ENCODE assay signal across 21 cellular contexts in the genomic region with DNA sequence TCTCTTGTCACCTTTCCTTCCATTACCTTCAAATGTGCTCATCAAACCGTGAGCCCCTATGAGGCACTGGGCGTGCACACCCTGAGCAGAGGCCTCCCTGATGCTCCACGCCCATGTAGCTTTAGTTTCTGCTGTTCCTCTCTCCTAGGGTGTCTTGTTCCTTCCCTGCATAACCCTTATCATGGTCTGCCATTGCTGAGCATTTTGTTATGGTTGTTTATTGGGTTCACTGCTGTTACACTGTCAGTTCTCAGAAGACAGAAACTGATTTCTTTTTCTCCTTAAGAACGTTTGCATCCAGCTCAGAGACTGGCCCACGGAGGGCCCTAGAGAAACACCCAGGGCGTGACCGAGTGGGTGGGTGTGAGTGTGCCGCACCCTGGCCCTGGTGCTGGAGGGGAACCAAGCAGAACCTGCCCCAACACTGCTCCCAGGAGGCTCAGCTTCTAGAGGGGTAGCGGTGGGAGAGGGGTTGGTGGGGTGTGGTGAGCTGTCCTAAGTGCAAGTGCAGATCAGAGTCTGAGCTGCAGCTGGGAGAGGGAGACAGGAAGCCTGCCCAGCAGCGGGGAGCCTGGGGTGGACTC.
A peak's percentile ranks its signal among the peaks of the same experiment; 100 is the strongest.
DNase-seq lines count a peak whose midpoint lies in the region; ATAC-seq, FAIRE-seq and TF ChIP-seq lines count a peak whose summit lies in the region.
"Had no signal": no experiment of that assay in that cellular context is flagged by ENCODE, and none has a peak within 500 bp of the region (broad histone marks: within the 10 kb centered on the region; RNA-seq: fewer than 3 reads in every experiment).

No MANE protein-coding gene starts in this region.

- no peaks in the 10 kb centered on the region for H3K36me3 ChIP-seq in astrocyte (ENCODE audit: insufficient read depth, low read length)
- H3K36me3 ChIP-seq in mucosa of descending colon (ENCODE audit: low read depth) = no peaks in the 10 kb centered on the region
- no peaks in the 10 kb centered on the region for H3K36me3 ChIP-seq in GM23248 (ENCODE audit: low read depth)
- H3K36me3 ChIP-seq: Peyer's patch had no signal

- DNase-seq in activated naive CD8-positive, alpha-beta T cell treated with anti-CD3 and anti-CD28 coated beads for 36 hours = no peak
- DNase-seq in astrocyte (ENCODE audit: low read depth) (no peak), mucosa of descending colon (no peak), urothelium cell line (ENCODE audit: low spot score) (no peak), GM23248 (no peak)
- no peak for DNase-seq in T-helper 2 cell treated with Interferon-gamma antibody and Interleukin-4, amounts not matched to agents 5 μg/mL and 100 μg/mL, for 36 hours (ENCODE audit: low spot score)
- DNase-seq in activated CD4-positive, alpha-beta T cell treated with anti-CD3 and anti-CD28 coated beads for 36 hours = no peak
- DNase-seq: 8988T, COR-L47, DMS53, NCI-H1417 treated with DMSO at 0.1 percent for 48 hours, NCI-H2029, NCI-H2171 treated with DMSO at 0.1 percent for 48 hours, NCI-H510A, NCI-H82, Peyer's patch, Right ventricle myocardium superior had no signal

- POLR2A ChIA-PET in activated CD4-positive, alpha-beta T cell treated with anti-CD3 and anti-CD28 coated beads for 36 hours (lab: Charles Lee) = interaction anchor here (0.7 kb wide), 1 partner anchor 513 kb away, joined by 5 read pairs; no protein-coding TSS in a partner anchor

- TF ChIP-seq CTCF in astrocyte (IDR thresholded peaks at IDR 0.05; ENCODE audit: insufficient read depth, low read depth, low read length) (no peak), mucosa of descending colon (IDR thresholded peaks at IDR 0.05) (no peak)

- CTCF ChIA-PET in activated CD4-positive, alpha-beta T cell treated with anti-CD3 and anti-CD28 coated beads for 36 hours (lab: Charles Lee) = interaction anchor here (0.7 to 1.3 kb wide), 4 partner anchors 10 to 152 kb away, joined by 3 to 6 read pairs (median 4); no protein-coding TSS in a partner anchor

- H3K27me3 Mint-ChIP-seq in activated naive CD8-positive, alpha-beta T cell = peaks cover 9% of the 10 kb centered on the region
- no peaks in the 10 kb centered on the region for H3K27me3 Mint-ChIP-seq in activated naive CD8-positive, alpha-beta T cell treated with anti-CD3 and anti-CD28 coated beads for 36 hours
- H3K27me3 Mint-ChIP-seq in astrocyte (ENCODE audit: low read depth, unreplicated experiment) = peaks cover 30% of the 10 kb centered on the region
- peaks cover 7% of the 10 kb centered on the region for H3K27me3 Mint-ChIP-seq in T-helper 2 cell treated with Interferon-gamma antibody and Interleukin-4, amounts not matched to agents 5 μg/mL and 100 μg/mL, for 36 hours (ENCODE audit: low read depth)
- H3K27me3 Mint-ChIP-seq in activated CD4-positive, alpha-beta T cell treated with anti-CD3 and anti-CD28 coated beads for 36 hours = peaks cover 9% of the 10 kb centered on the region

- no peaks in the 10 kb centered on the region for H4K20me1 ChIP-seq in astrocyte (ENCODE audit: insufficient read depth, low read length)
- no peaks in the 10 kb centered on the region for H4K20me1 ChIP-seq in GM23248 (ENCODE audit: insufficient read depth)

- H3K4me3 ChIP-seq in astrocyte (ENCODE audit: insufficient read depth, low read depth, low read length) (no peak overlapping the region), mucosa of descending colon (no peak overlapping the region), GM23248 (no peak overlapping the region)
- H3K4me3 ChIP-seq: Peyer's patch had no signal

- intact Hi-C loops in mucosa of descending colon (cut with DNase I, micrococcal nuclease) = no loop called here
- intact Hi-C loops in activated CD4-positive, alpha-beta T cell treated with anti-CD3 and anti-CD28 coated beads for 36 hours (cut with DNase I, micrococcal nuclease) = no loop called here

- no peaks in the 10 kb centered on the region for H3K27me3 ChIP-seq in astrocyte (ENCODE audit: insufficient read depth, low read length)
- H3K27me3 ChIP-seq in GM23248 (replicated peaks; ENCODE audit: insufficient read depth) = no peaks in the 10 kb centered on the region
- H3K27me3 ChIP-seq: Peyer's patch had no signal

- in situ Hi-C loops in GM23248 (cut with MboI) = loop anchor here (25.0 kb wide), 1 partner anchor 757 kb away; no protein-coding TSS in a partner anchor

- no peaks in the 10 kb centered on the region for H3K4me1 ChIP-seq in astrocyte (ENCODE audit: insufficient read depth, low read length)
- no peaks in the 10 kb centered on the region for H3K4me1 ChIP-seq in mucosa of descending colon (ENCODE audit: low read depth)
- H3K4me1 ChIP-seq in GM23248 (ENCODE audit: insufficient read depth) = peaks cover 8% of the 10 kb centered on the region
- H3K4me1 ChIP-seq: Peyer's patch had no signal

- no peak overlapping the region for H2AFZ ChIP-seq in astrocyte (ENCODE audit: low read depth, low read length)
- no peak overlapping the region for H2AFZ ChIP-seq in GM23248

- 51 to 58% methylated on average over 9 to 10 of the region's 10 CpGs for WGBS in GM23248 (ENCODE audit: low coverage in 1 of 2, low lambda C conversion rate in 2 of 2, missing lambda C conversion rate in 2 of 2), 2 experiments

- H3K9me3 Mint-ChIP-seq in activated naive CD8-positive, alpha-beta T cell (ENCODE audit: low read depth) = no peaks in the 10 kb centered on the region
- no peaks in the 10 kb centered on the region for H3K9me3 Mint-ChIP-seq in activated naive CD8-positive, alpha-beta T cell treated with anti-CD3 and anti-CD28 coated beads for 36 hours
- no peaks in the 10 kb centered on the region for H3K9me3 Mint-ChIP-seq in astrocyte (ENCODE audit: unreplicated experiment)
- no peaks in the 10 kb centered on the region for H3K9me3 Mint-ChIP-seq in T-helper 2 cell treated with Interferon-gamma antibody and Interleukin-4, amounts not matched to agents 5 μg/mL and 100 μg/mL, for 36 hours
- H3K9me3 Mint-ChIP-seq in activated CD4-positive, alpha-beta T cell treated with anti-CD3 and anti-CD28 coated beads for 36 hours (ENCODE audit: low read depth) = no peaks in the 10 kb centered on the region

- H3F3A ChIP-seq in GM23248 (ENCODE audit: insufficient read depth) = no peaks in the 10 kb centered on the region

- H3K9me3 ChIP-seq in astrocyte (ENCODE audit: insufficient read depth, low read depth, low read length) = no peaks in the 10 kb centered on the region
- H3K9me3 ChIP-seq in mucosa of descending colon = no peaks in the 10 kb centered on the region
- H3K9me3 ChIP-seq in GM23248 (ENCODE audit: low read depth) = no peaks in the 10 kb centered on the region
- H3K9me3 ChIP-seq: Peyer's patch had no signal

- H3K9ac ChIP-seq in astrocyte (ENCODE audit: low read length) (no peak overlapping the region), GM23248 (no peak overlapping the region)

- peak; percentile 36 for ATAC-seq in mucosa of descending colon
- no peak for ATAC-seq in activated CD4-positive, alpha-beta T cell treated with anti-CD3 and anti-CD28 coated beads for 36 hours
- ATAC-seq: HepG2 had no signal

- no peaks in the 10 kb centered on the region for H3K79me2 ChIP-seq in astrocyte (ENCODE audit: insufficient read depth, low read length)
- no peaks in the 10 kb centered on the region for H3K79me2 ChIP-seq in GM23248 (ENCODE audit: insufficient read depth)

- no peak overlapping the region for H3K27ac ChIP-seq in astrocyte (ENCODE audit: low read depth, low read length)
- H3K27ac ChIP-seq in GM23248 = no peak overlapping the region
- H3K27ac ChIP-seq: Peyer's patch had no signal

- H3K36me3 Mint-ChIP-seq in activated naive CD8-positive, alpha-beta T cell = no peaks in the 10 kb centered on the region
- no peaks in the 10 kb centered on the region for H3K36me3 Mint-ChIP-seq in activated naive CD8-positive, alpha-beta T cell treated with anti-CD3 and anti-CD28 coated beads for 36 hours
- no peaks in the 10 kb centered on the region for H3K36me3 Mint-ChIP-seq in astrocyte (ENCODE audit: low read depth, unreplicated experiment)
- no peaks in the 10 kb centered on the region for H3K36me3 Mint-ChIP-seq in T-helper 2 cell treated with Interferon-gamma antibody and Interleukin-4, amounts not matched to agents 5 μg/mL and 100 μg/mL, for 36 hours (ENCODE audit: low read depth)
- no peaks in the 10 kb centered on the region for H3K36me3 Mint-ChIP-seq in activated CD4-positive, alpha-beta T cell treated with anti-CD3 and anti-CD28 coated beads for 36 hours (ENCODE audit: low read depth)
- H3K36me3 Mint-ChIP-seq: CD14-positive monocyte had no signal

- H3K4me1 Mint-ChIP-seq in activated naive CD8-positive, alpha-beta T cell (ENCODE audit: low read depth) = no peaks in the 10 kb centered on the region
- H3K4me1 Mint-ChIP-seq in activated naive CD8-positive, alpha-beta T cell treated with anti-CD3 and anti-CD28 coated beads for 36 hours = peaks cover 3% of the 10 kb centered on the region
- peaks cover 5% of the 10 kb centered on the region for H3K4me1 Mint-ChIP-seq in astrocyte (ENCODE audit: low read depth, unreplicated experiment)
- H3K4me1 Mint-ChIP-seq in T-helper 2 cell treated with Interferon-gamma antibody and Interleukin-4, amounts not matched to agents 5 μg/mL and 100 μg/mL, for 36 hours (ENCODE audit: low read depth) = peaks cover 6% of the 10 kb centered on the region
- H3K4me1 Mint-ChIP-seq in activated CD4-positive, alpha-beta T cell treated with anti-CD3 and anti-CD28 coated beads for 36 hours = no peaks in the 10 kb centered on the region

- H3K4me3 Mint-ChIP-seq in activated naive CD8-positive, alpha-beta T cell = no peak overlapping the region
- no peak overlapping the region for H3K4me3 Mint-ChIP-seq in activated naive CD8-positive, alpha-beta T cell treated with anti-CD3 and anti-CD28 coated beads for 36 hours
- H3K4me3 Mint-ChIP-seq in astrocyte (ENCODE audit: unreplicated experiment) = no peak overlapping the region
- no peak overlapping the region for H3K4me3 Mint-ChIP-seq in T-helper 2 cell treated with Interferon-gamma antibody and Interleukin-4, amounts not matched to agents 5 μg/mL and 100 μg/mL, for 36 hours
- H3K4me3 Mint-ChIP-seq in activated CD4-positive, alpha-beta T cell treated with anti-CD3 and anti-CD28 coated beads for 36 hours = no peak overlapping the region
- H3K4me3 Mint-ChIP-seq: CD14-positive monocyte had no signal

- peak overlapping the region; percentile 34 for H3K27ac Mint-ChIP-seq in activated naive CD8-positive, alpha-beta T cell
- no peak overlapping the region for H3K27ac Mint-ChIP-seq in activated naive CD8-positive, alpha-beta T cell treated with anti-CD3 and anti-CD28 coated beads for 36 hours
- peak overlapping the region; percentile 30 for H3K27ac Mint-ChIP-seq in astrocyte (ENCODE audit: unreplicated experiment)
- no peak overlapping the region for H3K27ac Mint-ChIP-seq in T-helper 2 cell treated with Interferon-gamma antibody and Interleukin-4, amounts not matched to agents 5 μg/mL and 100 μg/mL, for 36 hours
- no peak overlapping the region for H3K27ac Mint-ChIP-seq in activated CD4-positive, alpha-beta T cell treated with anti-CD3 and anti-CD28 coated beads for 36 hours
- H3K27ac Mint-ChIP-seq: CD14-positive monocyte had no signal

- FAIRE-seq in astrocyte (lab: Jason Lieb, UNC) = no peak
- peak; percentile 17 for FAIRE-seq in urothelium cell line (lab: Jason Lieb, UNC)
- FAIRE-seq: GM12892, HepG2 had no signal

- H3K9me2 ChIP-seq in GM23248 (ENCODE audit: insufficient read depth) = no peaks in the 10 kb centered on the region

- H3K4me2 ChIP-seq in astrocyte (ENCODE audit: low read length) = no peak overlapping the region
- no peak overlapping the region for H3K4me2 ChIP-seq in GM23248 (ENCODE audit: unreplicated experiment)

Comparison
In these comparisons a context has a peak if more than half of its experiments do, and no peak if none do; other contexts are left out.
1. H3K27ac Mint-ChIP-seq: peak in activated naive CD8-positive, alpha-beta T cell (single experiment) and astrocyte (single experiment); none in activated naive CD8-positive, alpha-beta T cell treated with anti-CD3 and anti-CD28 coated beads for 36 hours (single experiment), T-helper 2 cell treated with Interferon-gamma antibody and Interleukin-4, amounts not matched to agents 5 μg/mL and 100 μg/mL, for 36 hours (single experiment) and activated CD4-positive, alpha-beta T cell treated with anti-CD3 and anti-CD28 coated beads for 36 hours (single experiment).